Comparison of ENCODE assay signal across 8 cellular contexts in genomic region chr6:56851104-56851503, GRCh38.
DNase-seq lines count a peak whose midpoint lies in the region; TF ChIP-seq lines count a peak whose summit lies in the region.

No MANE protein-coding gene starts in this region.

- peaks cover 4% of the 10 kb centered on the region for H3F3A ChIP-seq in smooth muscle cell (ENCODE audit: low read depth)

- no peaks in the 10 kb centered on the region for H3K9me3 Mint-ChIP-seq in T-helper 2 cell treated with Interferon-gamma antibody and Interleukin-4, amounts not matched to agents 5 μg/mL and 100 μg/mL, for 36 hours

- peaks cover 10% of the 10 kb centered on the region for H3K79me2 ChIP-seq in smooth muscle cell (ENCODE audit: low read depth)

- H3K27ac ChIP-seq in angular gyrus (ENCODE audit: low read depth, low read length) = peak overlapping the region; percentile 95
- H3K27ac ChIP-seq in smooth muscle cell (ENCODE audit: low read depth) = peak overlapping the region; percentile 62

- no peaks in the 10 kb centered on the region for H3K36me3 ChIP-seq in smooth muscle cell (ENCODE audit: low read depth)

- H4K20me1 ChIP-seq in smooth muscle cell (ENCODE audit: low read depth) = no peaks in the 10 kb centered on the region

- peaks cover 23% of the 10 kb centered on the region for H3K4me1 Mint-ChIP-seq in T-helper 2 cell treated with Interferon-gamma antibody and Interleukin-4, amounts not matched to agents 5 μg/mL and 100 μg/mL, for 36 hours (ENCODE audit: low read depth)

- peak overlapping the region; percentile 85 for H3K4me3 Mint-ChIP-seq in T-helper 2 cell treated with Interferon-gamma antibody and Interleukin-4, amounts not matched to agents 5 μg/mL and 100 μg/mL, for 36 hours

- peak overlapping the region; percentile 82 for H2AFZ ChIP-seq in smooth muscle cell (ENCODE audit: low read depth)

- no peaks in the 10 kb centered on the region for H3K9me3 ChIP-seq in smooth muscle cell (replicated peaks; ENCODE audit: low read depth)

- H3K4me3 ChIP-seq in smooth muscle cell = peak overlapping the region; percentile 62

- 10% methylated on average over 9 of the region's 9 CpGs for WGBS in smooth muscle cell (ENCODE audit: low lambda C conversion rate)

- no peaks in the 10 kb centered on the region for H3K36me3 Mint-ChIP-seq in T-helper 2 cell treated with Interferon-gamma antibody and Interleukin-4, amounts not matched to agents 5 μg/mL and 100 μg/mL, for 36 hours (ENCODE audit: low read depth)

- peak overlapping the region; percentile 67 for H3K27ac Mint-ChIP-seq in T-helper 2 cell treated with Interferon-gamma antibody and Interleukin-4, amounts not matched to agents 5 μg/mL and 100 μg/mL, for 36 hours

- H3K4me2 ChIP-seq in smooth muscle cell = peak overlapping the region; percentile 94

- no peaks in the 10 kb centered on the region for H3K27me3 ChIP-seq in smooth muscle cell (ENCODE audit: low read depth)

- DNase-seq in T-helper 2 cell treated with Interferon-gamma antibody and Interleukin-4, amounts not matched to agents 5 μg/mL and 100 μg/mL, for 36 hours (ENCODE audit: low spot score) = no peak
- DNase-seq in T-helper 2 cell (no peak), iPS-NIHi11 (ENCODE audit: low spot score) (peak; percentile 20), smooth muscle cell (lab: John Stamatoyannopoulos, UW; ENCODE audit: unreplicated experiment) (no peak), AML-193 (lab: John Stamatoyannopoulos, UW) (no peak), NCI-H1105 treated with DMSO at 0.1 percent for 48 hours (lab: John Stamatoyannopoulos, UW) (no peak)
- DNase-seq in stimulated activated CD4-positive, alpha-beta T cell treated with anti-CD3 and anti-CD28 coated beads, Interleukin-2, amount 100 ng/mL, for 24 hours = no peak

- no peak for TF ChIP-seq CTCF in smooth muscle cell (IDR thresholded peaks at IDR 0.05; ENCODE audit: borderline replicate concordance, insufficient read depth, poor library complexity, severe bottlenecking)

- H3K9ac ChIP-seq in smooth muscle cell (ENCODE audit: low read depth) = peak overlapping the region; percentile 56

- H3K4me1 ChIP-seq in smooth muscle cell (ENCODE audit: low read depth) = peaks cover 49% of the 10 kb centered on the region

- peaks cover 19% of the 10 kb centered on the region for H3K27me3 Mint-ChIP-seq in T-helper 2 cell treated with Interferon-gamma antibody and Interleukin-4, amounts not matched to agents 5 μg/mL and 100 μg/mL, for 36 hours (ENCODE audit: low read depth)
